In genomic region chr6:125956506-125957390, GRCh38 we compare ENCODE assay signal across 8 cellular contexts. TPM values are rescaled to one million over a fixed set of nuclear protein-coding genes. Genes with fewer than 3 reads are reported as not detected.
A peak's percentile ranks its signal among the peaks of the same experiment; 100 is the strongest.
DNase-seq lines count a peak whose midpoint lies in the region; ATAC-seq and TF ChIP-seq lines count a peak whose summit lies in the region.

Gene HINT3, plus strand, starts transcription at chr6:125956770. Its CDS starts 208 bp downstream, at chr6:125956978.

- H3K27ac ChIP-seq in spleen: peak within 1 kb of the TSS; percentile 90 to 99 (median 97)

- intact Hi-C loops in spleen (cut with DNase I; ENCODE audit: low total_unique reads): loop anchor here (5.0 to 10.0 kb wide), 2 partner anchors 102 to 174 kb away; no protein-coding TSS in a partner anchor

- H3K27me3 ChIP-seq in spleen (replicated peaks in 1 of 7): peaks cover 0 to 9% (median 0%) of the 10 kb centered on the region in 7 donors

- ATAC-seq in GM19023 (IDR thresholded peaks at IDR 0.05; ENCODE audit: unreplicated experiment) (peak; percentile 93), HG03280 (IDR thresholded peaks at IDR 0.05; ENCODE audit: unreplicated experiment) (peak; percentile 95)

- H3K4me3 ChIP-seq in AG10803 (ENCODE audit: low read length) (peak within 1 kb of the TSS; percentile 87), spleen (peak within 1 kb of the TSS; percentile 64 to 91 (median 80))

- peak in 1 of 3 donors; percentile 37 for TF ChIP-seq POLR2A in spleen (IDR thresholded peaks at IDR 0.05)

- 0 to 1% (median 0%) methylated on average over 52 to 82 of the region's 82 CpGs for WGBS in spleen, 5 donors

- TF ChIP-seq CTCF in AG10803 (conservative IDR thresholded peaks at IDR 0.05; ENCODE audit: low read length) (peak; percentile 89), spleen (IDR thresholded peaks at IDR 0.05 in 8 of 11, conservative IDR thresholded peaks at IDR 0.05 in 3 of 11) (peak; percentile 93 to 99 (median 98))

- no peaks in the 10 kb centered on the region for H3K9me3 ChIP-seq in spleen

- H3K36me3 ChIP-seq in spleen: peaks cover 0 to 9% (median 0%) of the 10 kb centered on the region in 6 donors

- H3K4me1 ChIP-seq in spleen: peaks cover 9 to 54% (median 36%) of the 10 kb centered on the region in 6 donors

- DNase-seq in AG10803 (ENCODE audit: low read depth): peak; percentile 93
- peak; percentile 98 for DNase-seq in NCI-H345 (lab: John Stamatoyannopoulos, UW)
- DNase-seq in activated CD4-positive, CD25-positive, alpha-beta regulatory T cell (lab: John Stamatoyannopoulos, UW): peak; percentile 92 to 97 (median 96)
- peak; percentile 97 for DNase-seq in central memory CD4-positive, alpha-beta T cell
- DNase-seq in inferior parietal cortex (ENCODE audit: extremely low spot score): peak; percentile 99
- DNase-seq in spleen: peak; percentile 100

RNA-seq across cellular contexts. Expression of gene HINT3, which starts in this region (rescaled TPM):
- 10 to 100 TPM; 13.4 to 18.6 (median 16.0) TPM for total RNA-seq in spleen
- polyA plus RNA-seq in spleen: 1 to 10 TPM; 5.0 to 8.5 (median 6.3) TPM

Comparison
In these comparisons a context has a peak if more than half of its experiments do, and no peak if none do; other contexts are left out.
1. Peak in every context shown above with its lines: DNase-seq, ATAC-seq, H3K4me3 ChIP-seq and H3K27ac ChIP-seq.